In the genomic region with DNA sequence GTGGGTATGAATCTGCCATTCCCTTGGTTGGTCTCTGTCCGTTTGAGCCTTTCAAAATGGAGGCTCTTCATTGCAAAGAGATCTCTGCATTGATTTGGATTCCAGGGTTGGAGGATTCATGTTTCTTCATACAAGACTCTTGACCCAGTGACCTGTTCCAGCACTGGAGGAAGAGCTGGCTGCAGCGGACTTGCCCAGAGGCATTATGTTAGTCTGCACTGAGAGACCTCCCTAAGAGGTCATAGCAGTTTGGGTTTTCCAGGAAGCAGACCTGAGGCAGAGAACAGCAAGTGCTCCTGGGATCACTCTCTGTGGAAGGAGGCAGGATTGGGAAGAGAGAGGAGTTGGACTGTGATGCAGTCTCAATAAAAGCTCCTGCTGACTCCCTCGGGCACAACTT, we compare ENCODE assay signal across 28 cellular contexts. TPM values are rescaled to one million over a fixed set of nuclear protein-coding genes. Genes with fewer than 3 reads are reported as not detected.
"Had no signal": no experiment of that assay in that cellular context is flagged by ENCODE, and none has a peak within 500 bp of the region (broad histone marks: within the 10 kb centered on the region; RNA-seq: fewer than 3 reads in every experiment).

No MANE protein-coding gene starts in this region.

- H3K27ac Mint-ChIP-seq: stimulated activated effector memory CD8-positive, alpha-beta T cell treated with anti-CD3 and anti-CD28 coated beads, Interleukin-12 subunit alpha, Interleukin-12 subunit beta, amount 100 ng/mL, for 72 hours; stimulated activated memory B cell treated with anti-CD40 and anti-IgM and Interleukin-4, amounts not matched to agents 10 μg/mL and 1 μg/mL and 100 μg/mL, for 72 hours; stimulated activated naive B cell treated with anti-CD40 and anti-IgM and Interleukin-4, amounts not matched to agents 10 μg/mL and 1 μg/mL and 100 μg/mL, for 72 hours; stimulated activated naive CD8-positive, alpha-beta T cell treated with anti-CD3 and anti-CD28 coated beads, Interleukin-15, amount 100 ng/mL, for 72 hours; stimulated activated naive CD8-positive, alpha-beta T cell treated with anti-CD3 and anti-CD28 coated beads, Interleukin-15, Interleukin-2, amounts not matched to agents 100 ng/mL and 50 ng/mL, for 24 hours; type B pancreatic cell had no signal

- H3K36me3 ChIP-seq: stomach, suprapubic skin, thoracic aorta, thyroid gland, tibial artery, tibial nerve, transverse colon, upper lobe of left lung, upper lobe of right lung, uterus, vagina had no signal

- H3K9me3 Mint-ChIP-seq: stimulated activated effector memory CD8-positive, alpha-beta T cell treated with anti-CD3 and anti-CD28 coated beads, Interleukin-12 subunit alpha, Interleukin-12 subunit beta, amount 100 ng/mL, for 72 hours; stimulated activated memory B cell treated with anti-CD40 and anti-IgM and Interleukin-4, amounts not matched to agents 10 μg/mL and 1 μg/mL and 100 μg/mL, for 72 hours; stimulated activated naive B cell treated with anti-CD40 and anti-IgM and Interleukin-4, amounts not matched to agents 10 μg/mL and 1 μg/mL and 100 μg/mL, for 72 hours; stimulated activated naive CD8-positive, alpha-beta T cell treated with anti-CD3 and anti-CD28 coated beads, Interleukin-15, amount 100 ng/mL, for 72 hours; stimulated activated naive CD8-positive, alpha-beta T cell treated with anti-CD3 and anti-CD28 coated beads, Interleukin-15, Interleukin-2, amounts not matched to agents 100 ng/mL and 50 ng/mL, for 24 hours; type B pancreatic cell had no signal

- DNase-seq: stimulated activated CD4-positive, alpha-beta T cell treated with anti-CD3 and anti-CD28 coated beads, Interleukin-2, amount 100 ng/mL, for 48 hours; stimulated activated CD4-positive, alpha-beta T cell treated with anti-CD3 and anti-CD28 coated beads, Interleukin-4, amount 100 ng/mL, for 1 hour; stimulated activated CD4-positive, alpha-beta T cell treated with anti-CD3 and anti-CD28 coated beads, Interleukin-4, amount 100 ng/mL, for 24 hours; stimulated activated CD4-positive, alpha-beta T cell treated with anti-CD3 and anti-CD28 coated beads, Interleukin-4, amount 100 ng/mL, for 4 hours; stimulated activated CD8-positive, alpha-beta memory T cell treated with anti-CD3 and anti-CD28 coated beads, Interleukin-4, amount 100 ng/mL, for 48 hours; stimulated activated naive B cell treated with anti-CD40 and anti-IgM and Interleukin-4, amounts not matched to agents 10 μg/mL and 1 μg/mL and 100 μg/mL, for 72 hours; stimulated activated naive CD4-positive, alpha-beta T cell; stimulated activated naive CD4-positive, alpha-beta T cell treated with Interleukin-2 at 50 U/mL for 16 hours; stimulated activated naive CD8-positive, alpha-beta T cell treated with anti-CD3 and anti-CD28 coated beads, Interleukin-15, amount 100 ng/mL, for 72 hours; stimulated activated naive CD8-positive, alpha-beta T cell treated with anti-CD3 and anti-CD28 coated beads, Interleukin-15, Interleukin-2, amounts not matched to agents 100 U/mL and 50 U/mL, for 24 hours; stomach; substantia nigra; testis; thyroid gland; tibial artery; transverse colon; trophoblast cell; upper lobe of left lung; upper lobe of right lung; uterus had no signal

- H3K4me3 Mint-ChIP-seq: stimulated activated effector memory CD8-positive, alpha-beta T cell treated with anti-CD3 and anti-CD28 coated beads, Interleukin-12 subunit alpha, Interleukin-12 subunit beta, amount 100 ng/mL, for 72 hours; stimulated activated memory B cell treated with anti-CD40 and anti-IgM and Interleukin-4, amounts not matched to agents 10 μg/mL and 1 μg/mL and 100 μg/mL, for 72 hours; stimulated activated naive B cell treated with anti-CD40 and anti-IgM and Interleukin-4, amounts not matched to agents 10 μg/mL and 1 μg/mL and 100 μg/mL, for 72 hours; stimulated activated naive CD8-positive, alpha-beta T cell treated with anti-CD3 and anti-CD28 coated beads, Interleukin-15, amount 100 ng/mL, for 72 hours; stimulated activated naive CD8-positive, alpha-beta T cell treated with anti-CD3 and anti-CD28 coated beads, Interleukin-15, Interleukin-2, amounts not matched to agents 100 ng/mL and 50 ng/mL, for 24 hours; type B pancreatic cell had no signal

- H3K9me3 ChIP-seq: stomach, suprapubic skin, testis, thoracic aorta, thyroid gland, tibial artery, tibial nerve, transverse colon, upper lobe of left lung, upper lobe of right lung, uterus, vagina had no signal

- H3K4me1 ChIP-seq: stomach, suprapubic skin, testis, thyroid gland, tibial artery, tibial nerve, transverse colon, upper lobe of left lung, upper lobe of right lung, uterus, vagina had no signal

- H3K36me3 Mint-ChIP-seq: stimulated activated effector memory CD8-positive, alpha-beta T cell treated with anti-CD3 and anti-CD28 coated beads, Interleukin-12 subunit alpha, Interleukin-12 subunit beta, amount 100 ng/mL, for 72 hours; stimulated activated memory B cell treated with anti-CD40 and anti-IgM and Interleukin-4, amounts not matched to agents 10 μg/mL and 1 μg/mL and 100 μg/mL, for 72 hours; stimulated activated naive B cell treated with anti-CD40 and anti-IgM and Interleukin-4, amounts not matched to agents 10 μg/mL and 1 μg/mL and 100 μg/mL, for 72 hours; type B pancreatic cell had no signal

- H3K27ac ChIP-seq: stomach, suprapubic skin, testis, thoracic aorta, thyroid gland, tibial artery, tibial nerve, transverse colon, upper lobe of left lung, upper lobe of right lung, uterus, vagina had no signal

- ATAC-seq: stimulated activated effector memory CD8-positive, alpha-beta T cell treated with anti-CD3 and anti-CD28 coated beads, Interleukin-12 subunit alpha, Interleukin-12 subunit beta, amount 100 ng/mL, for 72 hours; stimulated activated naive B cell treated with anti-CD40 and anti-IgM and Interleukin-4, amounts not matched to agents 10 μg/mL and 1 μg/mL and 100 μg/mL, for 72 hours; stimulated activated naive CD8-positive, alpha-beta T cell treated with anti-CD3 and anti-CD28 coated beads, Interleukin-15, amount 100 ng/mL, for 72 hours; stimulated activated naive CD8-positive, alpha-beta T cell treated with anti-CD3 and anti-CD28 coated beads, Interleukin-15, Interleukin-2, amounts not matched to agents 100 U/mL and 50 U/mL, for 24 hours; upper lobe of right lung had no signal

- H3K4me3 ChIP-seq: stomach, suprapubic skin, testis, thoracic aorta, thyroid gland, tibial artery, tibial nerve, transverse colon, upper lobe of left lung, upper lobe of right lung, uterus, vagina had no signal

- H3K27me3 ChIP-seq: testis, thyroid gland, tibial nerve, transverse colon, upper lobe of left lung, upper lobe of right lung, uterus, vagina had no signal

- H3K4me1 Mint-ChIP-seq: stimulated activated effector memory CD8-positive, alpha-beta T cell treated with anti-CD3 and anti-CD28 coated beads, Interleukin-12 subunit alpha, Interleukin-12 subunit beta, amount 100 ng/mL, for 72 hours; stimulated activated memory B cell treated with anti-CD40 and anti-IgM and Interleukin-4, amounts not matched to agents 10 μg/mL and 1 μg/mL and 100 μg/mL, for 72 hours; stimulated activated naive B cell treated with anti-CD40 and anti-IgM and Interleukin-4, amounts not matched to agents 10 μg/mL and 1 μg/mL and 100 μg/mL, for 72 hours; stimulated activated naive CD8-positive, alpha-beta T cell treated with anti-CD3 and anti-CD28 coated beads, Interleukin-15, amount 100 ng/mL, for 72 hours had no signal

RNA-seq across cellular contexts. Expression of a gene that starts 57.7 kb away (rescaled TPM):
- total RNA-seq: thoracic aorta, vagina had no signal
